ENCODE assay signal across 1 cellular context in genomic region chr4:3779509-3779908, GRCh38.
A peak's percentile ranks its signal among the peaks of the same experiment; 100 is the strongest.
TF ChIP-seq lines count a peak whose summit lies in the region.

No MANE protein-coding gene starts in this region.

TF ChIP-seq in HepG2, 621 proteins besides CTCF, POLR2A, EP300 and RAD21 (continued from another document):
- TF ChIP-seq GMEB1 (CRISPR knock-in tag; IDR thresholded peaks at IDR 0.05; ENCODE audit: borderline replicate concordance) (no peak), YEATS2 (CRISPR knock-in tag; IDR thresholded peaks at IDR 0.05; ENCODE audit: borderline replicate concordance) (0 out of 2 replicates have a peak, but pooled peaks have one; percentile 7), ZNF781 (CRISPR knock-in tag; IDR thresholded peaks at IDR 0.05; ENCODE audit: borderline replicate concordance, not compliant biosample characterization) (no peak), SRSF4 (IDR thresholded peaks at IDR 0.05; ENCODE audit: low read depth, low read length, poor library complexity, severe bottlenecking) (no peak), MLXIP (CRISPR knock-in tag; IDR thresholded peaks at IDR 0.05; ENCODE audit: borderline replicate concordance) (no peak), ZNF496 (CRISPR knock-in tag; IDR thresholded peaks at IDR 0.05; ENCODE audit: insufficient replicate concordance) (no peak), CBX2 (IDR thresholded peaks at IDR 0.05; ENCODE audit: low read depth, low read length) (no peak), CBX2 (CRISPR knock-in tag; IDR thresholded peaks at IDR 0.05; ENCODE audit: low read depth) (no peak), FOXA1 (IDR thresholded peaks at IDR 0.05) (no peak), FOXA1 (CRISPR knock-in tag; IDR thresholded peaks at IDR 0.05) (peak; percentile 78), RBM22 (optimal IDR thresholded peaks at IDR 0.05; ENCODE audit: low read length) (no peak), ATF7-NPFF (CRISPR knock-in tag; IDR thresholded peaks at IDR 0.05; ENCODE audit: low read depth) (no peak), JARID2 (CRISPR knock-in tag; IDR thresholded peaks at IDR 0.05; ENCODE audit: insufficient replicate concordance) (no peak), ZNF619 (CRISPR knock-in tag; IDR thresholded peaks at IDR 0.05) (no peak), KLF6 (CRISPR knock-in tag; IDR thresholded peaks at IDR 0.05) (no peak), MNT (IDR thresholded peaks at IDR 0.05) (0 out of 2 replicates have a peak, but pooled peaks have one; percentile 20), SOX6 (IDR thresholded peaks at IDR 0.05) (no peak), SOX6 (CRISPR knock-in tag; IDR thresholded peaks at IDR 0.05) (no peak), MYC (CRISPR knock-in tag; IDR thresholded peaks at IDR 0.05; ENCODE audit: borderline replicate concordance) (peak; percentile 68)
